9 cellular contexts compared by ENCODE assay signal in the genomic region with DNA sequence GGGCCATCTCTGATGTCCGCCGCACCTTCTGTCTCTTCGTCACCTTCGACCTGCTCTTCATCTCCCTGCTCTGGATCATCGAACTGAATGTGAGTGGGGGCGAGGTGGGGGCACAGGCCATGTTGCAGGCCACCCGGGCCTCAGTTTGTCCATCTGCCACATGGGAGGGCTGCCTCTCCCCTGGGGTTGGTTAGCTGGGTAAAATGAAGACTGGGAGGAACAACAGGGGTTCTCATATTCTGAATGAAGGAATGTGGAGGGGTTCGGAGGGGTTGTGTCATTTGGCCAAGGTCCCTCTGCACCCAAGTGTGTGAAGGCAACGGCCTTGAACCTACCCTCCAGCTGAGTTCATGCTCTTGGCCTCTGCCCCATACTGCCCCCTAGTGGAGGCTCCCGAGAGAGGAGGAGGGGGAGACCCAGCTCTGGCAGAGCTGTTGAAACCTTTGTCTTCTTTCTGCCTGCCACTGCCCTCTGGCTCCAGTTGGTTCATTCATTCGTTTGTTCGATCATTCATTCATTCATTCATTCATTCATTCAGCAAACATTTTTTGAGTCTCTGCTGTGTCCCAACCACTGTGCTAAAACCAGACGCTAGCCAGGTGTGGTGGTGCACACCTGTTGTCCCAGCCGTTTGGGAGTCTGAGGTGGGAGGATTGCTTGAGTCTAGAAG. TPM values are rescaled to one million over a fixed set of nuclear protein-coding genes. Genes with fewer than 3 reads are reported as not detected.
A peak's percentile ranks its signal among the peaks of the same experiment; 100 is the strongest.
DNase-seq lines count a peak whose midpoint lies in the region; ATAC-seq, FAIRE-seq and TF ChIP-seq lines count a peak whose summit lies in the region.
"Had no signal": no experiment of that assay in that cellular context is flagged by ENCODE, and none has a peak within 500 bp of the region (broad histone marks: within the 10 kb centered on the region; RNA-seq: fewer than 3 reads in every experiment).

No MANE protein-coding gene starts in this region.

- no peak overlapping the region for H4K5ac ChIP-seq in IMR-90 (ENCODE audit: low read depth, low read length)

- H2AK9ac ChIP-seq in IMR-90 (replicated peaks; ENCODE audit: low read depth, low read length, poor library complexity): peak overlapping the region; percentile 5

- H3K79me1 ChIP-seq in IMR-90 (ENCODE audit: low read depth in 1 of 2, low read length in 2 of 2): peaks cover 12 to 32% of the 10 kb centered on the region in 2 experiments

- no TSS peak for BruUV-seq in IMR-90 (replicated peaks; lab: Mats Ljungman, UMichigan)

- dilution Hi-C loops in IMR-90 (cut with HindIII; ENCODE audit: low sequenced_read_pairs, unreplicated experiment): no loop called here

- peak; percentile 66 for DNase-seq in DMS53 (lab: John Stamatoyannopoulos, UW)
- no peak for DNase-seq in IMR-90
- DNase-seq in body of pancreas: peak; percentile 57 to 73 (median 68)
- DNase-seq in kidney: peak; percentile 76
- peak; percentile 80 for DNase-seq in stimulated activated CD4-positive, alpha-beta T cell treated with anti-CD3 and anti-CD28 coated beads, Interleukin-4, amount 100 ng/mL, for 1 hour
- DNase-seq in HCEC 1CT: no peak

- H3K9me3 ChIP-seq in IMR-90 (ENCODE audit: control insufficient read depth, insufficient read depth, low read length) (no peaks in the 10 kb centered on the region), body of pancreas (no peaks in the 10 kb centered on the region), kidney (ENCODE audit: control insufficient read depth in 1 of 2, low read length in 2 of 2) (no peaks in the 10 kb centered on the region)

- H3K4me1 ChIP-seq in IMR-90 (ENCODE audit: control insufficient read depth, insufficient read depth, low read length): peaks cover under 1% of the 10 kb centered on the region; the same call in 1 of the 2 replicates
- peaks cover 6% of the 10 kb centered on the region for H3K4me1 ChIP-seq in body of pancreas
- H3K4me1 ChIP-seq in kidney (ENCODE audit: control insufficient read depth in 1 of 2, insufficient read depth in 1 of 2, low read depth in 1 of 2, low read length in 2 of 2): peaks cover 0 to 5% of the 10 kb centered on the region in 2 donors

- CTCF ChIA-PET in IMR-90 (lab: Yijun Ruan, JAX): interaction anchor here (0.6 to 1.9 kb wide), 5 partner anchors 9 to 34 kb away, joined by 3 to 10 read pairs (median 5); a partner anchor contains a TSS

- peak; percentile 70 for TF ChIP-seq CTCF in IMR-90 (conservative IDR thresholded peaks at IDR 0.05; ENCODE audit: low read depth, low read length)
- peak; percentile 72 for TF ChIP-seq CTCF in VCaP (conservative IDR thresholded peaks at IDR 0.05)
- peak; percentile 61 to 79 (median 69) for TF ChIP-seq CTCF in body of pancreas (IDR thresholded peaks at IDR 0.05)
- peak; percentile 60 for TF ChIP-seq CTCF in kidney (IDR thresholded peaks at IDR 0.05; ENCODE audit: borderline replicate concordance, extremely low read depth, insufficient read depth)

- H3K18ac ChIP-seq in IMR-90 (ENCODE audit: low read depth, low read length): no peak overlapping the region

- H2AK5ac ChIP-seq in IMR-90 (ENCODE audit: low read depth, low read length): no peak overlapping the region

- no peak overlapping the region for H3K23ac ChIP-seq in IMR-90 (ENCODE audit: low read depth, low read length)

- H2BK15ac ChIP-seq in IMR-90 (ENCODE audit: low read depth, low read length): no peak overlapping the region

- no peak overlapping the region for H4K8ac ChIP-seq in IMR-90 (ENCODE audit: low read depth in 2 of 2, low read length in 2 of 2)

- H3K4me3 ChIP-seq in IMR-90 (ENCODE audit: insufficient read depth, low read depth, low read length) (no peak overlapping the region), body of pancreas (no peak overlapping the region), kidney (ENCODE audit: low read length in 2 of 2) (no peak overlapping the region)

- intact Hi-C loops in IMR-90 (cut with micrococcal nuclease) (no loop called here), body of pancreas (cut with DNase I) (no loop called here), kidney (cut with DNase I) (no loop called here)

- TF ChIP-seq RAD21 in IMR-90 (IDR thresholded peaks at IDR 0.05; ENCODE audit: low read length): peak; percentile 33; the same call in 1 of the 2 replicates

- H3K9ac ChIP-seq in IMR-90 (ENCODE audit: low read depth, low read length) (no peak overlapping the region), kidney (ENCODE audit: low read length in 2 of 2) (no peak overlapping the region)

- H3K9me1 ChIP-seq in IMR-90 (ENCODE audit: insufficient read depth, low read length): peaks cover 2% of the 10 kb centered on the region

- ATAC-seq in IMR-90 (ENCODE audit: low read depth) (no peak; the same call in 1 of the 2 replicates), body of pancreas (peak; percentile 58), GM19328 (IDR thresholded peaks at IDR 0.05; ENCODE audit: unreplicated experiment) (no peak)

- H3K27me3 ChIP-seq in IMR-90 (ENCODE audit: control insufficient read depth, insufficient read depth, low read length) (no peaks in the 10 kb centered on the region), body of pancreas (no peaks in the 10 kb centered on the region)

- no peak overlapping the region for H2AFZ ChIP-seq in IMR-90 (replicated peaks; ENCODE audit: low read length, poor library complexity)

- H2BK20ac ChIP-seq in IMR-90 (ENCODE audit: low read depth, low read length): no peak overlapping the region

- TF ChIP-seq POLR2A in IMR-90 (IDR thresholded peaks at IDR 0.05; ENCODE audit: low read depth, low read length) (no peak), body of pancreas (IDR thresholded peaks at IDR 0.05) (no peak)

- H2BK120ac ChIP-seq in IMR-90 (ENCODE audit: low read depth, low read length): no peak overlapping the region

- peaks cover 23% of the 10 kb centered on the region for H4K20me1 ChIP-seq in IMR-90 (ENCODE audit: insufficient read depth, low read length)

- no peak overlapping the region for H3K14ac ChIP-seq in IMR-90 (replicated peaks; ENCODE audit: low read depth, low read length)

- POLR2A ChIA-PET in IMR-90 (lab: Charles Lee; ENCODE audit: unreplicated experiment): no interaction called here

- H3K36me3 ChIP-seq in IMR-90 (ENCODE audit: control insufficient read depth, insufficient read depth, low read length) (peaks cover 12% of the 10 kb centered on the region), body of pancreas (replicated peaks in 1 of 2; ENCODE audit: insufficient read depth in 1 of 2, low read depth in 2 of 2) (peaks cover 0 to 3% of the 10 kb centered on the region in 2 donors), kidney (ENCODE audit: control insufficient read depth in 1 of 2, insufficient read depth in 2 of 2, low read length in 2 of 2) (peaks cover under 1 to 3% of the 10 kb centered on the region in 2 donors)

- WGBS in IMR-90 (ENCODE audit: extremely low coverage in 2 of 2, insufficient read length in 1 of 2), 2 experiments: 69% methylated on average over 2 of the region's 14 CpGs; no CpG with 5 or more reads in 1 of the 2 experiments
- WGBS in body of pancreas, 2 donors: 43 to 47% methylated on average over 14 of the region's 14 CpGs

- H3K56ac ChIP-seq in IMR-90 (ENCODE audit: extremely low read depth, insufficient read depth, low read length): no peak overlapping the region

- in situ Hi-C loops in IMR-90 (cut with MboI; ENCODE audit: low sequenced_read_pairs): no loop called here

- H3K27ac ChIP-seq in IMR-90 (ENCODE audit: insufficient read depth, low read length): no peak overlapping the region
- peak overlapping the region; percentile 96; the same call in 1 of the 2 replicates for H3K27ac ChIP-seq in VCaP
- H3K27ac ChIP-seq in body of pancreas: no peak overlapping the region
- H3K27ac ChIP-seq in kidney (ENCODE audit: low read depth in 2 of 2, low read length in 2 of 2): no peak overlapping the region

- FAIRE-seq in kidney (lab: Jason Lieb, UNC): no peak

- no peak overlapping the region for H3K4ac ChIP-seq in IMR-90 (ENCODE audit: low read depth, low read length)

- H3K4me2 ChIP-seq in IMR-90 (ENCODE audit: low read depth, low read length): no peak overlapping the region

- no peak overlapping the region for H4K91ac ChIP-seq in IMR-90 (ENCODE audit: insufficient read depth, low read depth, low read length)

- no peak overlapping the region for H2BK5ac ChIP-seq in IMR-90 (ENCODE audit: low read depth, low read length, poor library complexity, severe bottlenecking)

TF ChIP-seq in IMR-90, 13 proteins besides CTCF, POLR2A, EP300 and RAD21:
- TF ChIP-seq SMC3 (IDR thresholded peaks at IDR 0.05; ENCODE audit: low read depth, low read length): peak; percentile 28; the same call in 1 of the 2 replicates
- TF ChIP-seq BHLHE40 (IDR thresholded peaks at IDR 0.05; ENCODE audit: low read depth, low read length): no peak

RNA-seq across cellular contexts. Expression of a gene that starts 11.4 kb away (rescaled TPM):
- total RNA-seq in IMR-90 (2012; rRNA removed): under 0.01 TPM in 2 replicates
- polyA plus RNA-seq in IMR-90 (2012; rRNA removed): 0.21 and 0.26 TPM in 2 replicates
- polyA plus RNA-seq in IMR-90 (2012; cell fraction: cytosol; rRNA removed): 0.03 and 0.09 TPM in 2 replicates
- 1.2 and 3.2 TPM in 2 replicates for polyA plus RNA-seq in IMR-90 (2012; cell fraction: nucleus; rRNA removed; ENCODE audit: low replicate concordance)
- total RNA-seq in body of pancreas: under 1 TPM in 1 of 2 donors, not detected in 1; 0.26 TPM
- 1.5 TPM for total RNA-seq in kidney
- polyA plus RNA-seq in kidney (ENCODE audit: insufficient read depth, low read depth, low replicate concordance): 1.7 TPM

RNA-seq across cellular contexts. Expression of a gene that starts 14.5 kb away (rescaled TPM):
- not detected in 2 replicates for total RNA-seq in IMR-90 (2012; rRNA removed)
- not detected in 2 replicates for polyA plus RNA-seq in IMR-90 (2012; rRNA removed)
- polyA plus RNA-seq in IMR-90 (2012; cell fraction: cytosol; rRNA removed): 0.08 TPM in 1 of 2 replicates, not detected in the other
- not detected in 2 replicates for polyA plus RNA-seq in IMR-90 (2012; cell fraction: nucleus; rRNA removed; ENCODE audit: low replicate concordance)
- total RNA-seq in body of pancreas: 1 to 10 TPM; 1.3 to 2.6 TPM
- 8.2 TPM for total RNA-seq in kidney
- polyA plus RNA-seq in kidney (ENCODE audit: insufficient read depth, low read depth, low replicate concordance): 2.0 TPM

RNA-seq across cellular contexts. Expression of a gene that starts 16.9 kb away (rescaled TPM):
- total RNA-seq in IMR-90 (2012; rRNA removed) (8.1 and 8.6 TPM in 2 replicates), body of pancreas (10 to 100 TPM; 30.1 to 63.9 TPM), kidney (47.6 TPM)
- polyA plus RNA-seq in IMR-90 (2012; rRNA removed) (50.4 and 69.2 TPM in 2 replicates), kidney (ENCODE audit: insufficient read depth, low read depth, low replicate concordance) (32.1 TPM)
- 35.4 and 66.2 TPM in 2 replicates for polyA plus RNA-seq in IMR-90 (2012; cell fraction: cytosol; rRNA removed)
- polyA plus RNA-seq in IMR-90 (2012; cell fraction: nucleus; rRNA removed; ENCODE audit: low replicate concordance): 141 and 452 TPM in 2 replicates

RNA-seq across cellular contexts. Expression of a gene that starts 27.0 kb away (rescaled TPM):
- total RNA-seq in IMR-90 (2012; rRNA removed) (not detected in 2 replicates), body of pancreas (10 to 100 TPM; 38.4 to 75.8 TPM), kidney (31.1 TPM)
- polyA plus RNA-seq in IMR-90 (2012; rRNA removed) (not detected in 2 replicates), kidney (ENCODE audit: insufficient read depth, low read depth, low replicate concordance) (22.9 TPM)
- not detected in 2 replicates for polyA plus RNA-seq in IMR-90 (2012; cell fraction: cytosol; rRNA removed)
- polyA plus RNA-seq in IMR-90 (2012; cell fraction: nucleus; rRNA removed; ENCODE audit: low replicate concordance): not detected in 2 replicates
- total RNA-seq: dermis microvascular lymphatic vessel endothelial cell had no signal

RNA-seq across cellular contexts. Expression of a gene that starts 34.1 kb away (rescaled TPM):
- total RNA-seq in IMR-90 (2012; rRNA removed): 3.6 and 4.3 TPM in 2 replicates
- polyA plus RNA-seq in IMR-90 (2012; rRNA removed): 9.8 and 10.4 TPM in 2 replicates
- polyA plus RNA-seq in IMR-90 (2012; cell fraction: cytosol; rRNA removed): 7.2 and 13.5 TPM in 2 replicates
- 40.4 and 52.8 TPM in 2 replicates for polyA plus RNA-seq in IMR-90 (2012; cell fraction: nucleus; rRNA removed; ENCODE audit: low replicate concordance)
- 10 to 100 TPM; 13.8 to 33.2 TPM for total RNA-seq in body of pancreas
- 48.5 TPM for total RNA-seq in kidney
- 33.8 TPM for polyA plus RNA-seq in kidney (ENCODE audit: insufficient read depth, low read depth, low replicate concordance)

Comparison
In these comparisons a context has a peak if more than half of its experiments do, and no peak if none do; other contexts are left out.
1. DNase-seq: peak in DMS53 (single experiment), body of pancreas (4 of 4), kidney (single experiment) and stimulated activated CD4-positive, alpha-beta T cell treated with anti-CD3 and anti-CD28 coated beads, Interleukin-4, amount 100 ng/mL, for 1 hour (single experiment); none in IMR-90 (single experiment) and HCEC 1CT (single experiment).
2. Peak in every context shown above with its lines, with median percentiles within 50 percentile points of each other: CTCF ChIP-seq.